In genomic region chr1:18770799-18771198, GRCh38 we compare ENCODE assay signal across 28 cellular contexts.
"Had no signal": no experiment of that assay in that cellular context is flagged by ENCODE, and none has a peak within 500 bp of the region (broad histone marks: within the 10 kb centered on the region; RNA-seq: fewer than 3 reads in every experiment).

No MANE protein-coding gene starts in this region.

- H3K9me3 ChIP-seq: colonic mucosa, esophagus muscularis mucosa, esophagus squamous epithelium, gastrocnemius medialis, gastroesophageal sphincter, heart left ventricle, heart right ventricle had no signal

- H3K36me3 ChIP-seq: colonic mucosa, esophagus muscularis mucosa, esophagus squamous epithelium, gastrocnemius medialis, gastroesophageal sphincter, heart left ventricle, heart right ventricle had no signal

- H3K4me1 ChIP-seq: colonic mucosa, esophagus muscularis mucosa, esophagus squamous epithelium, foreskin keratinocyte, gastrocnemius medialis, gastroesophageal sphincter, heart left ventricle, heart right ventricle had no signal

- H3K4me3 ChIP-seq: colonic mucosa, coronary artery, dorsolateral prefrontal cortex, esophagus muscularis mucosa, esophagus squamous epithelium, gastrocnemius medialis, gastroesophageal sphincter, heart left ventricle, heart right ventricle had no signal

- ATAC-seq: effector memory CD8-positive, alpha-beta T cell; esophagus mucosa; foreskin keratinocyte; gastrocnemius medialis; gastroesophageal sphincter; heart left ventricle; heart right ventricle had no signal

- FAIRE-seq: colon, endometrium, endothelial cell of umbilical vein, frontal cortex had no signal

- H3K27ac ChIP-seq: colonic mucosa, coronary artery, dorsolateral prefrontal cortex, epithelial cell of prostate, esophagus muscularis mucosa, esophagus squamous epithelium, foreskin keratinocyte, gastrocnemius medialis, gastroesophageal sphincter, heart left ventricle, heart right ventricle had no signal

- DNase-seq: colonic mucosa; cortex of kidney; dermis blood vessel endothelial cell; dorsolateral prefrontal cortex; effector CD4-positive, alpha-beta T cell; effector CD8-positive, alpha-beta T cell; effector memory CD4-positive, alpha-beta T cell; effector memory CD8-positive, alpha-beta T cell; endodermal cell; erythroblast; esophagus squamous epithelium; foreskin fibroblast; foreskin keratinocyte; foreskin melanocyte; gastrocnemius medialis; glutamatergic neuron; head of caudate nucleus; heart left ventricle; heart right ventricle had no signal
